Comparison of ENCODE assay signal across 8 cellular contexts in the genomic region with DNA sequence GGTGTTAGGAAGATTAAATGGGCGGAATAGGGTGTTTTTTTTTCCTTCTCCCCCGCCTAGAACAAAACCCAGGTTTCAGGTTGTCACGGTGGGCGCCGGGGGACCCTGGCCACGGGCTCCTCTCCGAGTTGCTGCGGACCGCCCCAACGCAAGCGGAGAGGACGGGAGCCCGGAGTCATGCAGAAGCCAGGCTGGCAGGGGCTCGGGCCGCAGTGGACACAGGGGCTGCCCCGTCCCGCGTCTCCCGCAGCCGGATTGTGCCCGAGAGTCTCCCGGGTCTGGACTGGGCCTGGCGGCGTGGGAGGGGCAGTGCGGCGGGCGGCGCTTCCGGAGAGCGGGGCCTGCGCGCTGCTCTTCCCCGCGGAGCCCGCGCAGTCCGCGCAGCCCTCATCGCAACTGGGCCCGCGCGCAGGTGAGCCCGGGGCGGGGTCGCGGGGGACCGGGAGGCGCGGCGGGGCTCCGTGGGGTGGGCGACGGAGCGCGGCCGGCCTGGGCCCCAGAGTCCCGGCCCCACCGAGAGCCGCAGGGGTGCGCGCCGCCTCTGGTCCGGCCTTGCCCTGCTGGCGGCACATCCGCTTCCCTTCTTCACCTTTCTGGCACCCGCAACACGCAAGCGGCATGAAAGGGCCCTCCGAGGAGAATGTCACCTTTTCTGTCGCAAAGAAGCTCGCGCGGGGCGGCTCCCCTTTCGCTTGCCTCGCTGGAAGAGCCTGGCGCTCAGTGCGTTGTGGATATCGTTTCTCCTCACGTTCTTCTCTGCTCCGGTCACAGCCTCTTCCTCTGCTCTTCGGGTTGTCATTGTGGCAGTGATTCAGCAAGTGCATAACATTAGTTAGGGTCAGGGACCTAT. TPM values are rescaled to one million over a fixed set of nuclear protein-coding genes. Genes with fewer than 3 reads are reported as not detected.
DNase-seq lines count a peak whose midpoint lies in the region; ATAC-seq and TF ChIP-seq lines count a peak whose summit lies in the region.

A gene with protein sequence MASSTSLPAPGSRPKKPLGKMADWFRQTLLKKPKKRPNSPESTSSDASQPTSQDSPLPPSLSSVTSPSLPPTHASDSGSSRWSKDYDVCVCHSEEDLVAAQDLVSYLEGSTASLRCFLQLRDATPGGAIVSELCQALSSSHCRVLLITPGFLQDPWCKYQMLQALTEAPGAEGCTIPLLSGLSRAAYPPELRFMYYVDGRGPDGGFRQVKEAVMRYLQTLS (plus strand): TSS at position 352 of the 850 bp plus-strand sequence. CDS start 7,802 bp downstream, outside the sequence.

- H3K27ac ChIP-seq in GM23338 (ENCODE audit: low read depth) (no peak within 1 kb of the TSS), heart right ventricle (peak within 1 kb of the TSS; percentile 55 to 97 (median 93)), trophoblast cell (ENCODE audit: low read depth, low read length) (no peak within 1 kb of the TSS)

- no peaks in the 10 kb centered on the region; the same call in 2 of the 3 replicates for H3K9me3 Mint-ChIP-seq in GM23338
- no peaks in the 10 kb centered on the region for H3K9me3 Mint-ChIP-seq in T-helper 1 cell treated with Interleukin-12 subunit alpha and Interleukin-12 subunit beta and Interleukin-4 antibody, amounts not matched to agents 30 μg/mL and 1 μg/mL, for 36 hours

- H4K12ac ChIP-seq in trophoblast cell (ENCODE audit: low read depth, low read length) = peak within 1 kb of the TSS; percentile 98

- H2AFZ ChIP-seq in GM23338 (peak within 1 kb of the TSS; percentile 94), trophoblast cell (ENCODE audit: insufficient read depth, low read length, poor library complexity) (peak within 1 kb of the TSS; percentile 89)

- TF ChIP-seq CTCF in GM23338 (conservative IDR thresholded peaks at IDR 0.05; ENCODE audit: low read depth in 2 of 2) = 0 out of 4 replicates have a peak, but pooled peaks of 1 of the 2 experiments have one; percentile 14
- peak in 1 of 9 donors; percentile 35 for TF ChIP-seq CTCF in heart right ventricle (IDR thresholded peaks at IDR 0.05)

- peak within 1 kb of the TSS; percentile 98 for H4K8ac ChIP-seq in trophoblast cell (ENCODE audit: low read depth, low read length)

- H3K36me3 ChIP-seq in GM23338 (ENCODE audit: insufficient read depth) = no peaks in the 10 kb centered on the region
- H3K36me3 ChIP-seq in heart right ventricle = peaks cover 0 to 17% (median 0%) of the 10 kb centered on the region in 9 donors
- no peaks in the 10 kb centered on the region for H3K36me3 ChIP-seq in trophoblast cell (ENCODE audit: control insufficient read depth in 1 of 2, insufficient read depth in 2 of 2, low read length in 2 of 2)

- peak within 1 kb of the TSS; percentile 1 for H3K23ac ChIP-seq in trophoblast cell (ENCODE audit: low read length)

- peak within 1 kb of the TSS; percentile 91 for H3K4ac ChIP-seq in trophoblast cell (ENCODE audit: low read depth, low read length)

- peak within 1 kb of the TSS; percentile 52 for H2BK12ac ChIP-seq in trophoblast cell (ENCODE audit: low read length)

- peak within 1 kb of the TSS; percentile 60 for H2BK120ac ChIP-seq in trophoblast cell (ENCODE audit: insufficient read depth, low read length, poor library complexity)

- peaks cover 10% of the 10 kb centered on the region for H3F3A ChIP-seq in GM23338 (replicated peaks; ENCODE audit: low read depth)

- H3K79me2 ChIP-seq in GM23338 (replicated peaks; ENCODE audit: insufficient read depth) = no peaks in the 10 kb centered on the region
- H3K79me2 ChIP-seq in trophoblast cell (ENCODE audit: control insufficient read depth, insufficient read depth, low read length, poor library complexity) = peaks cover 6% of the 10 kb centered on the region

- peaks cover 7% of the 10 kb centered on the region for H3K36me3 Mint-ChIP-seq in GM23338 (ENCODE audit: low read depth)
- peaks cover 16% of the 10 kb centered on the region for H3K36me3 Mint-ChIP-seq in T-helper 1 cell treated with Interleukin-12 subunit alpha and Interleukin-12 subunit beta and Interleukin-4 antibody, amounts not matched to agents 30 μg/mL and 1 μg/mL, for 36 hours (ENCODE audit: low read depth)

- peaks cover 8% of the 10 kb centered on the region for H3K79me1 ChIP-seq in trophoblast cell (ENCODE audit: low read length)

- H4K91ac ChIP-seq in trophoblast cell (ENCODE audit: low read depth, low read length) = peak within 1 kb of the TSS; percentile 86

- peak within 1 kb of the TSS; percentile 91 for H2AK5ac ChIP-seq in trophoblast cell (ENCODE audit: low read length)

- H2BK5ac ChIP-seq in trophoblast cell (ENCODE audit: low read depth, low read length, poor library complexity) = peak within 1 kb of the TSS; percentile 45

- in situ Hi-C loops in G401 (cut with HindIII; ENCODE audit: low sequenced_read_pairs) = no loop called here

- peak within 1 kb of the TSS; percentile 74 for H3K4me3 ChIP-seq in GM23338
- peak within 1 kb of the TSS; percentile 49 to 87 (median 78) for H3K4me3 ChIP-seq in heart right ventricle
- H3K4me3 ChIP-seq in trophoblast cell (ENCODE audit: low read depth, low read length) = peak within 1 kb of the TSS; percentile 65

- peaks cover 30% of the 10 kb centered on the region for H3K27me3 Mint-ChIP-seq in GM23338 (ENCODE audit: insufficient read depth, low read depth, poor library complexity)
- H3K27me3 Mint-ChIP-seq in T-helper 1 cell treated with Interleukin-12 subunit alpha and Interleukin-12 subunit beta and Interleukin-4 antibody, amounts not matched to agents 30 μg/mL and 1 μg/mL, for 36 hours (ENCODE audit: low read depth) = no peaks in the 10 kb centered on the region

- ATAC-seq in GM23338 = peak; percentile 74
- peak; percentile 89 to 95 (median 92) for ATAC-seq in heart right ventricle
- ATAC-seq in HG03457 (IDR thresholded peaks at IDR 0.05; ENCODE audit: unreplicated experiment) = no peak

- H3K9ac ChIP-seq in trophoblast cell (ENCODE audit: low read length) = peak within 1 kb of the TSS; percentile 92

- H3K4me1 Mint-ChIP-seq in GM23338 = peaks cover 15% of the 10 kb centered on the region
- peaks cover 31% of the 10 kb centered on the region for H3K4me1 Mint-ChIP-seq in T-helper 1 cell treated with Interleukin-12 subunit alpha and Interleukin-12 subunit beta and Interleukin-4 antibody, amounts not matched to agents 30 μg/mL and 1 μg/mL, for 36 hours (ENCODE audit: low read depth)

- H3K4me2 ChIP-seq in GM23338 = peak within 1 kb of the TSS; percentile 86
- peak within 1 kb of the TSS; percentile 62 for H3K4me2 ChIP-seq in trophoblast cell (ENCODE audit: low read length)

- DNase-seq in G401 (ENCODE audit: low spot score) = peak; percentile 76
- DNase-seq in GM23338 (ENCODE audit: low spot score) = peak; percentile 73
- DNase-seq in M059J (ENCODE audit: low read depth) = peak; percentile 65
- peak; percentile 32 for DNase-seq in amniotic epithelial cell (ENCODE audit: low read depth)
- DNase-seq in heart right ventricle = peak; percentile 69 to 79
- DNase-seq in trophoblast cell = peak; percentile 39 to 66

- H3K9me3 ChIP-seq in heart right ventricle = no peaks in the 10 kb centered on the region
- no peaks in the 10 kb centered on the region for H3K9me3 ChIP-seq in trophoblast cell (ENCODE audit: insufficient read depth, low read depth, low read length)

- H3K27me3 ChIP-seq in GM23338 (ENCODE audit: insufficient read depth) (peaks cover 19% of the 10 kb centered on the region), heart right ventricle (no peaks in the 10 kb centered on the region), trophoblast cell (ENCODE audit: insufficient read depth, low read length) (no peaks in the 10 kb centered on the region)

- no peaks in the 10 kb centered on the region for H4K20me1 ChIP-seq in GM23338 (replicated peaks; ENCODE audit: insufficient read depth)

- H3K18ac ChIP-seq in trophoblast cell (ENCODE audit: low read length) = peak within 1 kb of the TSS; percentile 94

- H3K27ac Mint-ChIP-seq in GM23338 = peak within 1 kb of the TSS; percentile 60
- peak within 1 kb of the TSS; percentile 91 for H3K27ac Mint-ChIP-seq in T-helper 1 cell treated with Interleukin-12 subunit alpha and Interleukin-12 subunit beta and Interleukin-4 antibody, amounts not matched to agents 30 μg/mL and 1 μg/mL, for 36 hours

- WGBS in heart right ventricle, 2 donors = 0% methylated on average over 77 to 82 of the region's 82 CpGs
- WGBS in trophoblast cell (ENCODE audit: extremely low coverage, insufficient coverage, insufficient read length) = no CpG with 5 or more reads among the region's 82 CpGs

- peak within 1 kb of the TSS; percentile 96 for H3K4me3 Mint-ChIP-seq in GM23338
- peak within 1 kb of the TSS; percentile 98 for H3K4me3 Mint-ChIP-seq in T-helper 1 cell treated with Interleukin-12 subunit alpha and Interleukin-12 subunit beta and Interleukin-4 antibody, amounts not matched to agents 30 μg/mL and 1 μg/mL, for 36 hours

- no peaks in the 10 kb centered on the region for H3K9me2 ChIP-seq in GM23338 (ENCODE audit: insufficient read depth)

- H3K14ac ChIP-seq in trophoblast cell (ENCODE audit: low read length) = peak within 1 kb of the TSS; percentile 95

- intact Hi-C loops in heart right ventricle (cut with DNase I) = loop anchor here in 2 of 10 donors (2.0 to 5.0 kb wide), 2 partner anchors 14 to 66 kb away; a partner anchor contains a TSS

- H3K4me1 ChIP-seq in GM23338 (ENCODE audit: insufficient read depth) = 0 out of 2 replicates have a peak, but pooled peaks cover 7% of the 10 kb centered on the region
- peaks cover 0 to 51% (median 11%) of the 10 kb centered on the region in 9 donors for H3K4me1 ChIP-seq in heart right ventricle
- H3K4me1 ChIP-seq in trophoblast cell (ENCODE audit: control insufficient read depth in 1 of 2, insufficient read depth in 2 of 2, low read length in 2 of 2) = peaks cover 6 to 17% of the 10 kb centered on the region in 2 experiments

TF ChIP-seq in GM23338, 12 proteins besides CTCF, POLR2A, EP300 and RAD21:
- no peak for TF ChIP-seq CREB1 (CRISPR knock-in tag; IDR thresholded peaks at IDR 0.05; ENCODE audit: low read depth)
- peak; percentile 43 for TF ChIP-seq POLR2AphosphoS5 (IDR thresholded peaks at IDR 0.05; ENCODE audit: low read depth)

RNA-seq across cellular contexts. Expression of the gene that starts here (rescaled TPM):
- 5.6 and 8.1 TPM in 2 replicates for total RNA-seq in G401 (2014; rRNA removed; shearing (Covaris generic))
- 2.6 and 3.4 TPM in 2 replicates for total RNA-seq in GM23338 (2014; rRNA removed; shearing (Covaris generic))
- polyA plus RNA-seq in GM23338 (2016; fragmentation: Nextera tagmentation; extraction: Ambion mirVana) = 0.89 and 1.1 TPM in 2 replicates
- total RNA-seq in M059J (2014; rRNA removed; shearing (Covaris generic)) = 2.2 and 8.1 TPM in 2 replicates
- total RNA-seq in heart right ventricle = 10 to 100 TPM in 1 of 10 donors, 1 to 10 TPM in 9; 6.3 to 10.1 (median 8.6) TPM
- 1 to 10 TPM; 3.1 to 3.3 TPM for polyA plus RNA-seq in heart right ventricle
- 6.7 and 7.5 TPM in 2 replicates for polyA plus RNA-seq in trophoblast cell (2013)

Comparison
In these comparisons a context has a peak if more than half of its experiments do, and no peak if none do; other contexts are left out.
1. H3K27ac ChIP-seq: peak in heart right ventricle (10 of 10); none in GM23338 (single experiment) and trophoblast cell (single experiment).
2. Peak in every context shown above with its lines, with median percentiles within 50 percentile points of each other: DNase-seq and H3K4me3 ChIP-seq.